ENCODE assay signal across 10 cellular contexts in genomic region chr3:150783920-150784746, GRCh38. TPM values are rescaled to one million over a fixed set of nuclear protein-coding genes. Genes with fewer than 3 reads are reported as not detected.
DNase-seq lines count a peak whose midpoint lies in the region; ATAC-seq and TF ChIP-seq lines count a peak whose summit lies in the region.
"Had no signal": no experiment of that assay in that cellular context is flagged by ENCODE, and none has a peak within 500 bp of the region (broad histone marks: within the 10 kb centered on the region; RNA-seq: fewer than 3 reads in every experiment).

No MANE protein-coding gene starts in this region.

- peaks cover 0 to 14% of the 10 kb centered on the region in 2 donors for H3K9me3 Mint-ChIP-seq in activated naive CD4-positive, alpha-beta T cell treated with anti-CD3 and anti-CD28 coated beads, Interleukin-2, amount 50 U/mL, for 72 hours
- H3K9me3 Mint-ChIP-seq in glutamatergic neuron (ENCODE audit: unreplicated experiment) = peaks cover 3% of the 10 kb centered on the region
- H3K9me3 Mint-ChIP-seq: nephron progenitor cell had no signal

- DNase-seq in activated naive CD4-positive, alpha-beta T cell treated with anti-CD3 and anti-CD28 coated beads, Interleukin-2, amount 50 U/mL, for 72 hours (ENCODE audit: low spot score in 2 of 2) = peak in 1 of 2 donors; percentile 29
- no peak for DNase-seq in left ventricle myocardium superior
- no peak for DNase-seq in glutamatergic neuron
- no peak for DNase-seq in T-helper 17 cell
- DNase-seq in GOT3 (lab: John Stamatoyannopoulos, UW) = no peak
- DNase-seq: aorta, nephron progenitor cell had no signal

- H3K4me1 Mint-ChIP-seq in glutamatergic neuron (ENCODE audit: low read depth, unreplicated experiment) (no peaks in the 10 kb centered on the region), T-helper 17 cell (peaks cover 5% of the 10 kb centered on the region)

- no peaks in the 10 kb centered on the region for H3K27me3 Mint-ChIP-seq in glutamatergic neuron (ENCODE audit: unreplicated experiment)
- H3K27me3 Mint-ChIP-seq in T-helper 17 cell = peaks cover 6% of the 10 kb centered on the region

- intact Hi-C loops in left ventricle myocardium superior (cut with micrococcal nuclease) = no loop called here

- TF ChIP-seq POLR2A in GM18505 (IDR thresholded peaks at IDR 0.05; ENCODE audit: borderline replicate concordance, extremely low read depth, insufficient read depth, insufficient read length) = no peak

- H3K4me3 Mint-ChIP-seq in glutamatergic neuron (ENCODE audit: unreplicated experiment) (no peak overlapping the region), T-helper 17 cell (no peak overlapping the region)
- H3K4me3 Mint-ChIP-seq: nephron progenitor cell had no signal

- no peaks in the 10 kb centered on the region for H3K9me3 ChIP-seq in T-helper 17 cell (ENCODE audit: control insufficient read depth, low read length, poor library complexity, severe bottlenecking)

- TF ChIP-seq CTCF in glutamatergic neuron (IDR thresholded peaks at IDR 0.05; ENCODE audit: partially characterized antibody, unreplicated experiment) = no peak

- peak overlapping the region; percentile 95 to 99 for H3K27ac Mint-ChIP-seq in activated naive CD4-positive, alpha-beta T cell treated with anti-CD3 and anti-CD28 coated beads, Interleukin-2, amount 50 U/mL, for 72 hours
- H3K27ac Mint-ChIP-seq in glutamatergic neuron (ENCODE audit: unreplicated experiment) = no peak overlapping the region
- no peak overlapping the region for H3K27ac Mint-ChIP-seq in T-helper 17 cell
- H3K27ac Mint-ChIP-seq: nephron progenitor cell had no signal

- peaks cover 0 to 17% of the 10 kb centered on the region in 2 donors for H3K36me3 Mint-ChIP-seq in activated naive CD4-positive, alpha-beta T cell treated with anti-CD3 and anti-CD28 coated beads, Interleukin-2, amount 50 U/mL, for 72 hours
- H3K36me3 Mint-ChIP-seq in glutamatergic neuron (ENCODE audit: unreplicated experiment) = no peaks in the 10 kb centered on the region
- no peaks in the 10 kb centered on the region for H3K36me3 Mint-ChIP-seq in T-helper 17 cell (ENCODE audit: low read depth)

- peak; percentile 72 for ATAC-seq in GM18505 (IDR thresholded peaks at IDR 0.05; ENCODE audit: unreplicated experiment)
- peak; percentile 43 for ATAC-seq in GM19372 (IDR thresholded peaks at IDR 0.05; ENCODE audit: low read depth, unreplicated experiment)
- ATAC-seq in HG02981 (IDR thresholded peaks at IDR 0.05; ENCODE audit: unreplicated experiment) = peak; percentile 58
- peak; percentile 89 to 91 for ATAC-seq in activated naive CD4-positive, alpha-beta T cell treated with anti-CD3 and anti-CD28 coated beads, Interleukin-2, amount 50 U/mL, for 72 hours
- ATAC-seq in left ventricle myocardium superior = no peak
- ATAC-seq in T-helper 17 cell = no peak

RNA-seq across cellular contexts. Expression of gene SIAH2, which starts 21.2 kb away (rescaled TPM):
- total RNA-seq in activated naive CD4-positive, alpha-beta T cell treated with anti-CD3 and anti-CD28 coated beads, Interleukin-2, amount 50 U/mL, for 72 hours = 10 to 100 TPM; 68.3 to 74.7 TPM
- total RNA-seq in left ventricle myocardium superior (23.2 TPM), glutamatergic neuron (ENCODE audit: unreplicated experiment) (9.6 TPM), T-helper 17 cell (10 to 100 TPM; 44.2 to 70.9 TPM)

Comparison
In these comparisons a context has a peak if more than half of its experiments do, and no peak if none do; other contexts are left out.
1. ATAC-seq: peak in GM18505 (single experiment), GM19372 (single experiment), HG02981 (single experiment) and activated naive CD4-positive, alpha-beta T cell treated with anti-CD3 and anti-CD28 coated beads, Interleukin-2, amount 50 U/mL, for 72 hours (2 of 2); none in left ventricle myocardium superior (single experiment) and T-helper 17 cell (single experiment).
2. H3K27ac Mint-ChIP-seq: peak in activated naive CD4-positive, alpha-beta T cell treated with anti-CD3 and anti-CD28 coated beads, Interleukin-2, amount 50 U/mL, for 72 hours (2 of 2); none in glutamatergic neuron (single experiment) and T-helper 17 cell (single experiment).